1 cellular context compared by ENCODE assay signal in the genomic region with DNA sequence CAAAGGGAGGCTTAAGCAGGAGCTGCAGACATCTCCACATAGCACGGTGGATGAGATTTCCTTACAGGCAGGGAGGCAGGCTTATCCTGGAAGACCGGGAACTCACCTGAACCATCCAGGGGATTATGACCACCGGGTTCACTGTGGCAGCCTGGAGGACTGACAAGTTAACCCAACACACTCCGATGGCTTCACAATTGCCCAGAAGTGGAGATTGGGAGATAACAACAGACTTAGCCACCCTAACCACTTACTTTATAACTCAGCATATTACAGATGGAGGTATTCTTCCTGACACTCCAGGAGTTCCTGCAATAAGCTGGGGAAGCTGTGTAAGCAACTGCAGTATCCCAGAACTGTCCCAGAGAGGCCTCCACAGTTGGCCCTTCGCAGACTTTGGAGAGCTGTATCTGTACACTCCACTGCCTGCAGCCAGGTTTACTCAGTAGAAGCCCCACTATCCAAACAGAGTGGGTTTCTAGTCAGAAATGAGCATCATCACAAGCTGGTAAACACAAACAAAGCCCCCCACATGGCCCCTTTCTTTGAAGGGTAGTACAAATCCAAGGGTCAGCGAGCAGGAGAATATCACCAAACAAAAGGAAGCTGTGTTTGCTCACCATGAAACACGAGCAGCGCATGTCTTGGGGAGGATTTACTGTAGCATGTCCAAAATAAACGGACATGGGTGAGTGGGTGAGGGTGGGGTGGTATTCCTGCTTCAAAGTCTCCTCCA.
A peak's percentile ranks its signal among the peaks of the same experiment; 100 is the strongest.
TF ChIP-seq lines count a peak whose summit lies in the region.

No MANE protein-coding gene starts in this region.

TF ChIP-seq in HepG2, 621 proteins besides CTCF, POLR2A, EP300 and RAD21 (continued from another document and continues in another):
- TF ChIP-seq ZNF350 (CRISPR knock-in tag; IDR thresholded peaks at IDR 0.05; ENCODE audit: borderline replicate concordance, low read depth) (peak; percentile 46; the same call in 1 of the 2 replicates), MAZ (IDR thresholded peaks at IDR 0.05; ENCODE audit: borderline replicate concordance, low read depth, low read length) (no peak), MAZ (CRISPR knock-in tag; IDR thresholded peaks at IDR 0.05; ENCODE audit: low read depth) (0 out of 2 replicates have a peak, but pooled peaks have one; percentile 35), ZBTB38 (CRISPR knock-in tag; IDR thresholded peaks at IDR 0.05) (no peak), ZNF782 (CRISPR knock-in tag; IDR thresholded peaks at IDR 0.05; ENCODE audit: borderline replicate concordance) (no peak), RBFOX2 (IDR thresholded peaks at IDR 0.05; ENCODE audit: low read depth, low read length) (peak; percentile 9; the same call in 1 of the 2 replicates), BCL6 (CRISPR knock-in tag; IDR thresholded peaks at IDR 0.05) (peak; percentile 67), KDM1A (CRISPR knock-in tag; IDR thresholded peaks at IDR 0.05) (0 out of 2 replicates have a peak, but pooled peaks have one; percentile 18), SNAPC2 (CRISPR knock-in tag; IDR thresholded peaks at IDR 0.05) (0 out of 2 replicates have a peak, but pooled peaks have one; percentile 3), ZNF672 (CRISPR knock-in tag; IDR thresholded peaks at IDR 0.05) (no peak), NR2F6 (IDR thresholded peaks at IDR 0.05) (peak; percentile 62), NR2F6 (CRISPR knock-in tag; IDR thresholded peaks at IDR 0.05) (no peak), WIZ (CRISPR knock-in tag; IDR thresholded peaks at IDR 0.05) (no peak), ZNF326 (CRISPR knock-in tag; IDR thresholded peaks at IDR 0.05; ENCODE audit: borderline replicate concordance) (no peak), PHF21A (CRISPR knock-in tag; IDR thresholded peaks at IDR 0.05) (peak; percentile 68), KAT7 (CRISPR knock-in tag; IDR thresholded peaks at IDR 0.05; ENCODE audit: borderline replicate concordance) (no peak), SIX4 (CRISPR knock-in tag; IDR thresholded peaks at IDR 0.05) (peak; percentile 44; the same call in 1 of the 2 replicates), ZNF329 (CRISPR knock-in tag; IDR thresholded peaks at IDR 0.05; ENCODE audit: low read depth) (no peak), POLR2G (IDR thresholded peaks at IDR 0.05; ENCODE audit: low read depth, low read length) (peak; percentile 84), ZFP36L2 (CRISPR knock-in tag; IDR thresholded peaks at IDR 0.05) (no peak), CHD2 (IDR thresholded peaks at IDR 0.05; ENCODE audit: low read depth, low read length) (no peak), ZNF224 (CRISPR knock-in tag; IDR thresholded peaks at IDR 0.05) (peak; percentile 60; the same call in 1 of the 2 replicates), SIN3A (IDR thresholded peaks at IDR 0.05; ENCODE audit: borderline replicate concordance, low read depth, low read length) (peak; percentile 15; the same call in 1 of the 2 replicates), SOX5 (CRISPR knock-in tag; IDR thresholded peaks at IDR 0.05; ENCODE audit: borderline replicate concordance) (peak; percentile 90; the same call in 1 of the 2 replicates), RARA (CRISPR knock-in tag; IDR thresholded peaks at IDR 0.05) (peak; percentile 72), ZNF607 (CRISPR knock-in tag; IDR thresholded peaks at IDR 0.05; ENCODE audit: borderline replicate concordance) (0 out of 2 replicates have a peak, but pooled peaks have one; percentile 20), FOSL2 (CRISPR knock-in tag; IDR thresholded peaks at IDR 0.05) (peak; percentile 24; the same call in 1 of the 2 replicates), MTA1 (CRISPR knock-in tag; IDR thresholded peaks at IDR 0.05; ENCODE audit: borderline replicate concordance) (no peak), ZBTB7B (CRISPR knock-in tag; IDR thresholded peaks at IDR 0.05) (peak; percentile 94), SOX6 (IDR thresholded peaks at IDR 0.05) (no peak), SOX6 (CRISPR knock-in tag; IDR thresholded peaks at IDR 0.05) (peak; percentile 92), ZNF232 (CRISPR knock-in tag; IDR thresholded peaks at IDR 0.05; ENCODE audit: borderline replicate concordance) (0 out of 2 replicates have a peak, but pooled peaks have one; percentile 44), KDM6A (CRISPR knock-in tag; IDR thresholded peaks at IDR 0.05; ENCODE audit: low read depth) (0 out of 2 replicates have a peak, but pooled peaks have one; percentile 31), MEF2D (CRISPR knock-in tag; IDR thresholded peaks at IDR 0.05) (no peak)
- TF ChIP-seq, protein P1, sequence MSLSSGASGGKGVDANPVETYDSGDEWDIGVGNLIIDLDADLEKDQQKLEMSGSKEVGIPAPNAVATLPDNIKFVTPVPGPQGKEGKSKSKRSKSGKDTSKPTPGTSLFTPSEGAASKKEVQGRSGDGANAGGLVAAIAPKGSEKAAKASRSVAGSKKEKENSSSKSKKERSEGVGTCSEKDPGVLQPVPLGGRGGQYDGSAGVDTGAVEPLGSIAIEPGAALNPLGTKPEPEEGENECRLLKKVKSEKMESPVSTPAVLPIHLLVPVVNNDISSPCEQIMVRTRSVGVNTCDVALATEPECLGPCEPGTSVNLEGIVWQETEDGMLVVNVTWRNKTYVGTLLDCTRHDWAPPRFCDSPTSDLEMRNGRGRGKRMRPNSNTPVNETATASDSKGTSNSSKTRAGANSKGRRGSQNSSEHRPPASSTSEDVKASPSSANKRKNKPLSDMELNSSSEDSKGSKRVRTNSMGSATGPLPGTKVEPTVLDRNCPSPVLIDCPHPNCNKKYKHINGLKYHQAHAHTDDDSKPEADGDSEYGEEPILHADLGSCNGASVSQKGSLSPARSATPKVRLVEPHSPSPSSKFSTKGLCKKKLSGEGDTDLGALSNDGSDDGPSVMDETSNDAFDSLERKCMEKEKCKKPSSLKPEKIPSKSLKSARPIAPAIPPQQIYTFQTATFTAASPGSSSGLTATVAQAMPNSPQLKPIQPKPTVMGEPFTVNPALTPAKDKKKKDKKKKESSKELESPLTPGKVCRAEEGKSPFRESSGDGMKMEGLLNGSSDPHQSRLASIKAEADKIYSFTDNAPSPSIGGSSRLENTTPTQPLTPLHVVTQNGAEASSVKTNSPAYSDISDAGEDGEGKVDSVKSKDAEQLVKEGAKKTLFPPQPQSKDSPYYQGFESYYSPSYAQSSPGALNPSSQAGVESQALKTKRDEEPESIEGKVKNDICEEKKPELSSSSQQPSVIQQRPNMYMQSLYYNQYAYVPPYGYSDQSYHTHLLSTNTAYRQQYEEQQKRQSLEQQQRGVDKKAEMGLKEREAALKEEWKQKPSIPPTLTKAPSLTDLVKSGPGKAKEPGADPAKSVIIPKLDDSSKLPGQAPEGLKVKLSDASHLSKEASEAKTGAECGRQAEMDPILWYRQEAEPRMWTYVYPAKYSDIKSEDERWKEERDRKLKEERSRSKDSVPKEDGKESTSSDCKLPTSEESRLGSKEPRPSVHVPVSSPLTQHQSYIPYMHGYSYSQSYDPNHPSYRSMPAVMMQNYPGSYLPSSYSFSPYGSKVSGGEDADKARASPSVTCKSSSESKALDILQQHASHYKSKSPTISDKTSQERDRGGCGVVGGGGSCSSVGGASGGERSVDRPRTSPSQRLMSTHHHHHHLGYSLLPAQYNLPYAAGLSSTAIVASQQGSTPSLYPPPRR (CRISPR knock-in tag; IDR thresholded peaks at IDR 0.05; ENCODE audit: borderline replicate concordance), result peak; percentile 57; the same call in 1 of the 2 replicates
- TF ChIP-seq, protein P2, sequence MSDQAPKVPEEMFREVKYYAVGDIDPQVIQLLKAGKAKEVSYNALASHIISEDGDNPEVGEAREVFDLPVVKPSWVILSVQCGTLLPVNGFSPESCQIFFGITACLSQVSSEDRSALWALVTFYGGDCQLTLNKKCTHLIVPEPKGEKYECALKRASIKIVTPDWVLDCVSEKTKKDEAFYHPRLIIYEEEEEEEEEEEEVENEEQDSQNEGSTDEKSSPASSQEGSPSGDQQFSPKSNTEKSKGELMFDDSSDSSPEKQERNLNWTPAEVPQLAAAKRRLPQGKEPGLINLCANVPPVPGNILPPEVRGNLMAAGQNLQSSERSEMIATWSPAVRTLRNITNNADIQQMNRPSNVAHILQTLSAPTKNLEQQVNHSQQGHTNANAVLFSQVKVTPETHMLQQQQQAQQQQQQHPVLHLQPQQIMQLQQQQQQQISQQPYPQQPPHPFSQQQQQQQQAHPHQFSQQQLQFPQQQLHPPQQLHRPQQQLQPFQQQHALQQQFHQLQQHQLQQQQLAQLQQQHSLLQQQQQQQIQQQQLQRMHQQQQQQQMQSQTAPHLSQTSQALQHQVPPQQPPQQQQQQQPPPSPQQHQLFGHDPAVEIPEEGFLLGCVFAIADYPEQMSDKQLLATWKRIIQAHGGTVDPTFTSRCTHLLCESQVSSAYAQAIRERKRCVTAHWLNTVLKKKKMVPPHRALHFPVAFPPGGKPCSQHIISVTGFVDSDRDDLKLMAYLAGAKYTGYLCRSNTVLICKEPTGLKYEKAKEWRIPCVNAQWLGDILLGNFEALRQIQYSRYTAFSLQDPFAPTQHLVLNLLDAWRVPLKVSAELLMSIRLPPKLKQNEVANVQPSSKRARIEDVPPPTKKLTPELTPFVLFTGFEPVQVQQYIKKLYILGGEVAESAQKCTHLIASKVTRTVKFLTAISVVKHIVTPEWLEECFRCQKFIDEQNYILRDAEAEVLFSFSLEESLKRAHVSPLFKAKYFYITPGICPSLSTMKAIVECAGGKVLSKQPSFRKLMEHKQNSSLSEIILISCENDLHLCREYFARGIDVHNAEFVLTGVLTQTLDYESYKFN (CRISPR knock-in tag; conservative IDR thresholded peaks at IDR 0.05), result peak; percentile 85
- TF ChIP-seq, protein P3, sequence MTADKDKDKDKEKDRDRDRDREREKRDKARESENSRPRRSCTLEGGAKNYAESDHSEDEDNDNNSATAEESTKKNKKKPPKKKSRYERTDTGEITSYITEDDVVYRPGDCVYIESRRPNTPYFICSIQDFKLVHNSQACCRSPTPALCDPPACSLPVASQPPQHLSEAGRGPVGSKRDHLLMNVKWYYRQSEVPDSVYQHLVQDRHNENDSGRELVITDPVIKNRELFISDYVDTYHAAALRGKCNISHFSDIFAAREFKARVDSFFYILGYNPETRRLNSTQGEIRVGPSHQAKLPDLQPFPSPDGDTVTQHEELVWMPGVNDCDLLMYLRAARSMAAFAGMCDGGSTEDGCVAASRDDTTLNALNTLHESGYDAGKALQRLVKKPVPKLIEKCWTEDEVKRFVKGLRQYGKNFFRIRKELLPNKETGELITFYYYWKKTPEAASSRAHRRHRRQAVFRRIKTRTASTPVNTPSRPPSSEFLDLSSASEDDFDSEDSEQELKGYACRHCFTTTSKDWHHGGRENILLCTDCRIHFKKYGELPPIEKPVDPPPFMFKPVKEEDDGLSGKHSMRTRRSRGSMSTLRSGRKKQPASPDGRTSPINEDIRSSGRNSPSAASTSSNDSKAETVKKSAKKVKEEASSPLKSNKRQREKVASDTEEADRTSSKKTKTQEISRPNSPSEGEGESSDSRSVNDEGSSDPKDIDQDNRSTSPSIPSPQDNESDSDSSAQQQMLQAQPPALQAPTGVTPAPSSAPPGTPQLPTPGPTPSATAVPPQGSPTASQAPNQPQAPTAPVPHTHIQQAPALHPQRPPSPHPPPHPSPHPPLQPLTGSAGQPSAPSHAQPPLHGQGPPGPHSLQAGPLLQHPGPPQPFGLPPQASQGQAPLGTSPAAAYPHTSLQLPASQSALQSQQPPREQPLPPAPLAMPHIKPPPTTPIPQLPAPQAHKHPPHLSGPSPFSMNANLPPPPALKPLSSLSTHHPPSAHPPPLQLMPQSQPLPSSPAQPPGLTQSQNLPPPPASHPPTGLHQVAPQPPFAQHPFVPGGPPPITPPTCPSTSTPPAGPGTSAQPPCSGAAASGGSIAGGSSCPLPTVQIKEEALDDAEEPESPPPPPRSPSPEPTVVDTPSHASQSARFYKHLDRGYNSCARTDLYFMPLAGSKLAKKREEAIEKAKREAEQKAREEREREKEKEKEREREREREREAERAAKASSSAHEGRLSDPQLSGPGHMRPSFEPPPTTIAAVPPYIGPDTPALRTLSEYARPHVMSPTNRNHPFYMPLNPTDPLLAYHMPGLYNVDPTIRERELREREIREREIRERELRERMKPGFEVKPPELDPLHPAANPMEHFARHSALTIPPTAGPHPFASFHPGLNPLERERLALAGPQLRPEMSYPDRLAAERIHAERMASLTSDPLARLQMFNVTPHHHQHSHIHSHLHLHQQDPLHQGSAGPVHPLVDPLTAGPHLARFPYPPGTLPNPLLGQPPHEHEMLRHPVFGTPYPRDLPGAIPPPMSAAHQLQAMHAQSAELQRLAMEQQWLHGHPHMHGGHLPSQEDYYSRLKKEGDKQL (CRISPR knock-in tag; IDR thresholded peaks at IDR 0.05; ENCODE audit: low read depth), result 0 out of 2 replicates have a peak, but pooled peaks have one; percentile 39
- TF ChIP-seq, protein P4, sequence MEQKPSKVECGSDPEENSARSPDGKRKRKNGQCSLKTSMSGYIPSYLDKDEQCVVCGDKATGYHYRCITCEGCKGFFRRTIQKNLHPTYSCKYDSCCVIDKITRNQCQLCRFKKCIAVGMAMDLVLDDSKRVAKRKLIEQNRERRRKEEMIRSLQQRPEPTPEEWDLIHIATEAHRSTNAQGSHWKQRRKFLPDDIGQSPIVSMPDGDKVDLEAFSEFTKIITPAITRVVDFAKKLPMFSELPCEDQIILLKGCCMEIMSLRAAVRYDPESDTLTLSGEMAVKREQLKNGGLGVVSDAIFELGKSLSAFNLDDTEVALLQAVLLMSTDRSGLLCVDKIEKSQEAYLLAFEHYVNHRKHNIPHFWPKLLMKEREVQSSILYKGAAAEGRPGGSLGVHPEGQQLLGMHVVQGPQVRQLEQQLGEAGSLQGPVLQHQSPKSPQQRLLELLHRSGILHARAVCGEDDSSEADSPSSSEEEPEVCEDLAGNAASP (CRISPR knock-in tag; IDR thresholded peaks at IDR 0.05; ENCODE audit: borderline replicate concordance), result peak; percentile 39; the same call in 1 of the 2 replicates
- TF ChIP-seq, protein P5, sequence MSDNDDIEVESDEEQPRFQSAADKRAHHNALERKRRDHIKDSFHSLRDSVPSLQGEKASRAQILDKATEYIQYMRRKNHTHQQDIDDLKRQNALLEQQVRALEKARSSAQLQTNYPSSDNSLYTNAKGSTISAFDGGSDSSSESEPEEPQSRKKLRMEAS (IDR thresholded peaks at IDR 0.05), result peak; percentile 42
- TF ChIP-seq, protein P6, sequence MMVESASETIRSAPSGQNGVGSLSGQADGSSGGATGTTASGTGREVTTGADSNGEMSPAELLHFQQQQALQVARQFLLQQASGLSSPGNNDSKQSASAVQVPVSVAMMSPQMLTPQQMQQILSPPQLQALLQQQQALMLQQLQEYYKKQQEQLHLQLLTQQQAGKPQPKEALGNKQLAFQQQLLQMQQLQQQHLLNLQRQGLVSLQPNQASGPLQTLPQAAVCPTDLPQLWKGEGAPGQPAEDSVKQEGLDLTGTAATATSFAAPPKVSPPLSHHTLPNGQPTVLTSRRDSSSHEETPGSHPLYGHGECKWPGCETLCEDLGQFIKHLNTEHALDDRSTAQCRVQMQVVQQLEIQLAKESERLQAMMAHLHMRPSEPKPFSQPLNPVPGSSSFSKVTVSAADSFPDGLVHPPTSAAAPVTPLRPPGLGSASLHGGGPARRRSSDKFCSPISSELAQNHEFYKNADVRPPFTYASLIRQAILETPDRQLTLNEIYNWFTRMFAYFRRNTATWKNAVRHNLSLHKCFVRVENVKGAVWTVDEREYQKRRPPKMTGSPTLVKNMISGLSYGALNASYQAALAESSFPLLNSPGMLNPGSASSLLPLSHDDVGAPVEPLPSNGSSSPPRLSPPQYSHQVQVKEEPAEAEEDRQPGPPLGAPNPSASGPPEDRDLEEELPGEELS (CRISPR knock-in tag; IDR thresholded peaks at IDR 0.05), result peak; percentile 96
